In genomic region chr12:11171953-11172675, GRCh38 we compare ENCODE assay signal across 1 cellular context.
TF ChIP-seq lines count a peak whose summit lies in the region.

No MANE protein-coding gene starts in this region.

TF ChIP-seq in endothelial cell of umbilical vein, 7 proteins besides CTCF, POLR2A, EP300 and RAD21 (continued from another document):
- TF ChIP-seq MAX (IDR thresholded peaks at IDR 0.05; ENCODE audit: insufficient read depth, insufficient read length) (no peak), JUN (IDR thresholded peaks at IDR 0.05; ENCODE audit: borderline replicate concordance, insufficient read depth, insufficient read length, low read depth) (no peak), POLR2AphosphoS5 (IDR thresholded peaks at IDR 0.05; ENCODE audit: insufficient read depth, low read depth, low read length) (no peak), FOS (IDR thresholded peaks at IDR 0.05; ENCODE audit: borderline replicate concordance, insufficient read depth, low read length) (no peak), GATA2 (IDR thresholded peaks at IDR 0.05; ENCODE audit: insufficient read depth, insufficient read length, low read depth, low read length) (no peak), EZH2 (IDR thresholded peaks at IDR 0.05; ENCODE audit: borderline replicate concordance, low read depth, low read length, severe bottlenecking) (peak; percentile 19)
TF ChIP-seq in endothelial cell of umbilical vein: peak in this region for 1.
